ENCODE assay signal across 12 cellular contexts in the genomic region with DNA sequence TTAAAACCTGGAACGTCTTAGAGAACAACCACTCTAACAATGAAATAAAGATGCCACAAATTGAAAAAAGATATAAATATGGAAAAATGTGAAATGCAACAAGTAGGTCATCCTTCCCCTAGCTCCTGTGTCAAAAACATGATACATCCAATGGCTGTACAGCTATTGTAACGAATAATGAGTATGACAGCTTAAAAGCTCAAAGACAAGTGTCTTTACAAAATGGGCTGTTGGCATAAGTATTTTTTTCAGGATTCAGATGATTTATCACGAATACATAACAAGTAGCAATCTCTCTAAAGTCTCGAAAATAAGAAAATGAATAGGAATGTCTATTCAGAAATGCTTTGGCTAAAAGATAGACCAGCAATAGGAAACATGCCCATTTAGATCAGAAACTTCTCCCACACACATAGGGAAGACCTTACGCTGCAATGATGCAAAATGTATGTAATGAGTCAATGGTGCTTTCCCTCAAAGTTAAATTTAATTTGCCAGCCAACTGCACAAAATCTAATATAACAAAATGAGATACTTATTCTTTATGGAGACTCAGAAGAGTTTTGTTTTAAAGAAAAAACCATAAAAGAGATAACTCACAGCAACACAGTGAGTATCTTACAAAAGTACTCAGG. TPM values are rescaled to one million over a fixed set of nuclear protein-coding genes. Genes with fewer than 3 reads are reported as not detected.
DNase-seq lines count a peak whose midpoint lies in the region; ATAC-seq lines count a peak whose summit lies in the region.
"Had no signal": no experiment of that assay in that cellular context is flagged by ENCODE, and none has a peak within 500 bp of the region (broad histone marks: within the 10 kb centered on the region; RNA-seq: fewer than 3 reads in every experiment).

No MANE protein-coding gene starts in this region.

- ATAC-seq in activated CD4-positive, CD25-positive, alpha-beta regulatory T cell treated with anti-CD3 and anti-CD28 coated beads, Interleukin-2, amount 50 U/mL, for 24 hours = peak; percentile 69 to 74
- peak; percentile 35 for ATAC-seq in GM21576 (IDR thresholded peaks at IDR 0.05; ENCODE audit: unreplicated experiment)
- peak; percentile 52 for ATAC-seq in HG03469 (IDR thresholded peaks at IDR 0.05; ENCODE audit: unreplicated experiment)

- H3K4me3 Mint-ChIP-seq in immature natural killer cell = peak overlapping the region; percentile 47 to 78 (median 75)

- H3K4me1 Mint-ChIP-seq in immature natural killer cell = peaks cover 92 to 96% of the 10 kb centered on the region in 2 donors

- peaks cover 0 to 4% (median 0%) of the 10 kb centered on the region in 3 donors for H3K36me3 Mint-ChIP-seq in immature natural killer cell

- H3K9me3 Mint-ChIP-seq in immature natural killer cell = no peaks in the 10 kb centered on the region

- peak overlapping the region; percentile 55 to 92 (median 86) for H3K27ac Mint-ChIP-seq in immature natural killer cell

- DNase-seq in activated CD4-positive, CD25-positive, alpha-beta regulatory T cell treated with anti-CD3 and anti-CD28 coated beads, Interleukin-2, amount 50 U/mL, for 72 hours = no peak
- no peak for DNase-seq in immature natural killer cell
- no peak for DNase-seq in NCI-H2227 treated with DMSO at 0.1 percent for 48 hours (lab: John Stamatoyannopoulos, UW)
- no peak for DNase-seq in foreskin melanocyte
- DNase-seq in occipital lobe (lab: John Stamatoyannopoulos, UW) = no peak
- DNase-seq: 8988T; activated CD8-positive, alpha-beta memory T cell treated with anti-CD3 and anti-CD28 coated beads for 24 hours; brain microvascular endothelial cell; SW 1271 had no signal

- peaks cover 0 to 4% (median 0%) of the 10 kb centered on the region in 3 donors for H3K27me3 Mint-ChIP-seq in immature natural killer cell (ENCODE audit: low read depth in 3 of 3)

RNA-seq across cellular contexts. Expression of a gene that starts 8.3 kb away (rescaled TPM):
- polyA plus RNA-seq in immature natural killer cell = 100 to 1,000 TPM; 141 to 245 (median 183) TPM
- total RNA-seq in occipital lobe = 6.9 TPM
